Comparison of ENCODE assay signal across 9 cellular contexts in genomic region chr7:24732646-24733413, GRCh38. TPM values are rescaled to one million over a fixed set of nuclear protein-coding genes. Genes with fewer than 3 reads are reported as not detected.
A peak's percentile ranks its signal among the peaks of the same experiment; 100 is the strongest.
DNase-seq lines count a peak whose midpoint lies in the region; ATAC-seq and TF ChIP-seq lines count a peak whose summit lies in the region.
"Had no signal": no experiment of that assay in that cellular context is flagged by ENCODE, and none has a peak within 500 bp of the region (broad histone marks: within the 10 kb centered on the region; RNA-seq: fewer than 3 reads in every experiment).

No MANE protein-coding gene starts in this region.

- H3K4me2 ChIP-seq in GM23248 (ENCODE audit: unreplicated experiment): no peak overlapping the region

- ATAC-seq in foreskin keratinocyte: peak; percentile 98

- peak; percentile 67 for DNase-seq in ELR (ENCODE audit: low read depth)
- DNase-seq in GM23248: peak; percentile 93
- peak; percentile 23 for DNase-seq in MV-4-11 (lab: John Stamatoyannopoulos, UW)
- DNase-seq in foreskin keratinocyte: peak; percentile 77 to 90
- no peak for DNase-seq in pons (ENCODE audit: low spot score)
- no peak for DNase-seq in stimulated activated CD4-positive, alpha-beta T cell treated with anti-CD3 and anti-CD28 coated beads, Interleukin-2, amount 100 ng/mL, for 48 hours
- no peak for DNase-seq in COLO829 (ENCODE audit: low spot score)
- DNase-seq in activated CD4-positive, alpha-beta T cell treated with anti-CD3 and anti-CD28 coated beads, Interleukin-2, amount 50 U/mL, for 4 hours: no peak
- DNase-seq: NCI-H1694 had no signal

- in situ Hi-C loops in GM23248 (cut with MboI): no loop called here

- H3K27ac ChIP-seq in GM23248 (peak overlapping the region; percentile 81), foreskin keratinocyte (peak overlapping the region; percentile 79)

- H3K9me2 ChIP-seq in GM23248 (ENCODE audit: insufficient read depth): no peaks in the 10 kb centered on the region

- H3K27me3 ChIP-seq in GM23248 (replicated peaks; ENCODE audit: insufficient read depth) (no peaks in the 10 kb centered on the region), foreskin keratinocyte (no peaks in the 10 kb centered on the region)

- H4K20me1 ChIP-seq in GM23248 (ENCODE audit: insufficient read depth): no peaks in the 10 kb centered on the region

- peaks cover 21% of the 10 kb centered on the region for H3F3A ChIP-seq in GM23248 (ENCODE audit: insufficient read depth)

- H3K4me3 ChIP-seq in GM23248: no peak overlapping the region

- WGBS in GM23248 (ENCODE audit: low coverage in 1 of 2, low lambda C conversion rate in 2 of 2, missing lambda C conversion rate in 2 of 2), 2 experiments: 74 to 78% methylated on average over 4 of the region's 4 CpGs

- peaks cover 36% of the 10 kb centered on the region for H3K4me1 ChIP-seq in GM23248 (ENCODE audit: insufficient read depth)
- H3K4me1 ChIP-seq in foreskin keratinocyte: peaks cover 16% of the 10 kb centered on the region

- no peaks in the 10 kb centered on the region for H3K9me3 ChIP-seq in GM23248 (ENCODE audit: low read depth)

- peaks cover 25% of the 10 kb centered on the region for H3K79me2 ChIP-seq in GM23248 (ENCODE audit: insufficient read depth)

- no peak for TF ChIP-seq CTCF in foreskin keratinocyte (conservative IDR thresholded peaks at IDR 0.05)

- no peak overlapping the region for H2AFZ ChIP-seq in GM23248

- no peaks in the 10 kb centered on the region for H3K36me3 ChIP-seq in GM23248 (ENCODE audit: low read depth)

- peak overlapping the region; percentile 60 for H3K9ac ChIP-seq in GM23248

RNA-seq across cellular contexts. Expression of gene GSDME, which starts 24.4 kb away (rescaled TPM):
- 39.4 and 63.6 TPM in 2 replicates for total RNA-seq in GM23248 (2014; rRNA removed; shearing (Covaris generic))
- polyA plus RNA-seq in GM23248 (2016; fragmentation: Nextera tagmentation; extraction: Ambion mirVana): 49.4 and 51.1 TPM in 2 replicates
- total RNA-seq in foreskin keratinocyte: 57.0 and 68.5 TPM in 2 replicates
- polyA plus RNA-seq in foreskin keratinocyte: 53.2 and 64.3 TPM in 2 replicates

Comparison
In these comparisons a context has a peak if more than half of its experiments do, and no peak if none do; other contexts are left out.
1. DNase-seq: peak in ELR (single experiment), GM23248 (single experiment), MV-4-11 (single experiment) and foreskin keratinocyte (2 of 2); none in pons (single experiment), stimulated activated CD4-positive, alpha-beta T cell treated with anti-CD3 and anti-CD28 coated beads, Interleukin-2, amount 100 ng/mL, for 48 hours (0 of 2), COLO829 (single experiment) and activated CD4-positive, alpha-beta T cell treated with anti-CD3 and anti-CD28 coated beads, Interleukin-2, amount 50 U/mL, for 4 hours (0 of 2).